8 cellular contexts compared by ENCODE assay signal in the genomic region with DNA sequence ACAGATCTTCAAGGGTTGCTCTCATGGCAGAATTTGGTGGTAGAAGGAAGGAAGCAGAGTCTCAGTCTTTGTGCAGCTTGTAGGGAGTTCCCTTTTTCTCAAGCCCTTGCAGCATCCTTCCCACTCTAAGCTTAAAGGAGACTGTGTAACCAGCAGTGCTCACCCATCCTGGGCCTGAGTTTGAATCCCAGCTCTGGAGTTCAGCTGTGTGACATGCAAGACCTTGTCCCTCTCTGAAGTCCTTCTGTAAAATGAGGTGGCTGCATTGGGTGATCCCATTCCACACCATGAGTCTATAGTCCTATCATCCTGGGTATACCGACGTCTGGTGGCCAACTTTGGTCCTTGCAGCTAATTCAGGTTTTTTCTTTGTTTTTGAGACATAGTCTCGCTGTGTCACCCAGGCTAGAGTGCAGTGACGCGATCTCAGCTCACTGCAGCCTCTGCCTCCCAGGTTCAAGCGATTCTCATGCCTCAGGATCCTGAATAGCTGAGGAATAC. TPM values are rescaled to one million over a fixed set of nuclear protein-coding genes. Genes with fewer than 3 reads are reported as not detected.
DNase-seq lines count a peak whose midpoint lies in the region; FAIRE-seq and TF ChIP-seq lines count a peak whose summit lies in the region.

No MANE protein-coding gene starts in this region.

- H2BK5ac ChIP-seq in neuronal stem cell (ENCODE audit: low read length): no peak overlapping the region

- no peak overlapping the region for H2BK120ac ChIP-seq in neuronal stem cell (ENCODE audit: low read depth, low read length)

- no peak overlapping the region for H2AK5ac ChIP-seq in neuronal stem cell (ENCODE audit: low read depth, low read length)

- H3K27me3 ChIP-seq in left ventricle myocardium inferior (ENCODE audit: low read depth) (peaks cover 49% of the 10 kb centered on the region), testis (no peaks in the 10 kb centered on the region), neuronal stem cell (ENCODE audit: control insufficient read depth in 3 of 3, insufficient read depth in 3 of 3, low read depth in 1 of 3, low read length in 3 of 3) (no peaks in the 10 kb centered on the region)

- no peak overlapping the region for H3K4ac ChIP-seq in neuronal stem cell (ENCODE audit: low read length)

- TF ChIP-seq CTCF in D721Med (IDR thresholded peaks at IDR 0.05; ENCODE audit: insufficient read depth, missing control alignments) (peak; percentile 50), left ventricle myocardium inferior (IDR thresholded peaks at IDR 0.05; ENCODE audit: borderline replicate concordance) (peak; percentile 41), testis (IDR thresholded peaks at IDR 0.05) (peak; percentile 15 to 48 (median 24))

- H3K4me3 ChIP-seq in left ventricle myocardium inferior: no peak overlapping the region
- no peak overlapping the region for H3K4me3 ChIP-seq in testis
- H3K4me3 ChIP-seq in neuronal stem cell (ENCODE audit: low read length in 2 of 2): no peak overlapping the region

- no peak overlapping the region for H3K4me3 Mint-ChIP-seq in activated CD4-positive, alpha-beta T cell treated with anti-CD3 and anti-CD28 coated beads, Interleukin-2, amount 10 ng/mL, durations not matched to agents 7 days and 5 days

- DNase-seq in D721Med (ENCODE audit: insufficient read length, low spot score) (no peak), HuH-7 (ENCODE audit: low spot score) (peak; percentile 82), left ventricle myocardium inferior (no peak), testis (peak; percentile 60), NCI-H345 (lab: John Stamatoyannopoulos, UW) (no peak), neuronal stem cell (ENCODE audit: low spot score) (no peak), ureter (ENCODE audit: low spot score) (no peak)
- DNase-seq in activated CD4-positive, alpha-beta T cell treated with anti-CD3 and anti-CD28 coated beads, Interleukin-2, amount 10 ng/mL, durations not matched to agents 7 days and 5 days: peak; percentile 27

- no peak overlapping the region for H4K91ac ChIP-seq in neuronal stem cell (ENCODE audit: low read depth, low read length, poor library complexity)

- WGBS in testis, 2 donors: 51 to 77% methylated on average over 6 of the region's 6 CpGs
- no CpG with 5 or more reads among the region's 6 CpGs for WGBS in neuronal stem cell (ENCODE audit: extremely low coverage in 2 of 2, insufficient read length in 2 of 2, insufficient replicate concordance in 1 of 2), 2 donors

- peaks cover 10% of the 10 kb centered on the region for H3K36me3 Mint-ChIP-seq in activated CD4-positive, alpha-beta T cell treated with anti-CD3 and anti-CD28 coated beads, Interleukin-2, amount 10 ng/mL, durations not matched to agents 7 days and 5 days (ENCODE audit: low read depth)

- H3K23ac ChIP-seq in neuronal stem cell (ENCODE audit: low read depth, low read length, poor library complexity): no peak overlapping the region

- H3K36me3 ChIP-seq in left ventricle myocardium inferior: no peaks in the 10 kb centered on the region
- no peaks in the 10 kb centered on the region for H3K36me3 ChIP-seq in testis (ENCODE audit: low read depth, missing control alignments)
- H3K36me3 ChIP-seq in neuronal stem cell (replicated peaks in 1 of 2; ENCODE audit: control insufficient read depth in 2 of 2, insufficient read depth in 2 of 2, low read length in 2 of 2): peaks cover 5 to 10% of the 10 kb centered on the region in 2 donors

- intact Hi-C loops in left ventricle myocardium inferior (cut with micrococcal nuclease) (no loop called here), testis (cut with DNase I; ENCODE audit: low total_unique reads) (no loop called here)

- no peak for TF ChIP-seq POLR2A in testis (IDR thresholded peaks at IDR 0.05)

- H3K9me3 ChIP-seq in left ventricle myocardium inferior (replicated peaks) (peaks cover 9% of the 10 kb centered on the region), testis (no peaks in the 10 kb centered on the region), neuronal stem cell (replicated peaks in 1 of 2; ENCODE audit: control insufficient read depth in 2 of 2, insufficient read depth in 1 of 2, low read depth in 1 of 2, low read length in 2 of 2) (peaks cover 10 to 26% of the 10 kb centered on the region in 2 donors)

- H3K4me1 Mint-ChIP-seq in activated CD4-positive, alpha-beta T cell treated with anti-CD3 and anti-CD28 coated beads, Interleukin-2, amount 10 ng/mL, durations not matched to agents 7 days and 5 days: peaks cover 5% of the 10 kb centered on the region

- no peak overlapping the region for H4K8ac ChIP-seq in neuronal stem cell (ENCODE audit: low read depth, low read length)

- no peaks in the 10 kb centered on the region for H3K79me1 ChIP-seq in neuronal stem cell (ENCODE audit: low read depth, low read length)

- H3K14ac ChIP-seq in neuronal stem cell (ENCODE audit: low read length): no peak overlapping the region

- no peak overlapping the region for H2BK15ac ChIP-seq in neuronal stem cell (ENCODE audit: low read length)

- no peak for FAIRE-seq in D721Med (lab: Jason Lieb, UNC)

- no peaks in the 10 kb centered on the region for H3K27me3 Mint-ChIP-seq in activated CD4-positive, alpha-beta T cell treated with anti-CD3 and anti-CD28 coated beads, Interleukin-2, amount 10 ng/mL, durations not matched to agents 7 days and 5 days

- H3K9ac ChIP-seq in neuronal stem cell (ENCODE audit: low read depth, low read length, poor library complexity): no peak overlapping the region

- H3K27ac Mint-ChIP-seq in activated CD4-positive, alpha-beta T cell treated with anti-CD3 and anti-CD28 coated beads, Interleukin-2, amount 10 ng/mL, durations not matched to agents 7 days and 5 days: no peak overlapping the region

- no peak overlapping the region for H2AFZ ChIP-seq in neuronal stem cell (ENCODE audit: low read length)

- H2BK12ac ChIP-seq in neuronal stem cell (ENCODE audit: low read length): no peak overlapping the region

- H3K4me1 ChIP-seq in left ventricle myocardium inferior (no peaks in the 10 kb centered on the region), testis (no peaks in the 10 kb centered on the region), neuronal stem cell (ENCODE audit: control insufficient read depth in 2 of 2, insufficient read depth in 1 of 2, low read depth in 1 of 2, low read length in 2 of 2) (peaks cover 0 to 4% of the 10 kb centered on the region in 2 donors)

- no peak overlapping the region for H3K18ac ChIP-seq in neuronal stem cell (ENCODE audit: low read length)

- no peak overlapping the region for H3K4me2 ChIP-seq in neuronal stem cell (ENCODE audit: insufficient read depth, low read length, poor library complexity, severe bottlenecking)

- POLR2A ChIA-PET in activated CD4-positive, alpha-beta T cell treated with anti-CD3 and anti-CD28 coated beads, Interleukin-2, amount 10 ng/mL, durations not matched to agents 7 days and 5 days (lab: Charles Lee): no interaction called here

- H3K27ac ChIP-seq in left ventricle myocardium inferior (replicated peaks) (no peak overlapping the region), testis (no peak overlapping the region), neuronal stem cell (replicated peaks; ENCODE audit: low read length) (no peak overlapping the region)

- CTCF ChIA-PET in activated CD4-positive, alpha-beta T cell treated with anti-CD3 and anti-CD28 coated beads, Interleukin-2, amount 10 ng/mL, durations not matched to agents 7 days and 5 days (lab: Charles Lee): interaction anchor here (0.7 to 2.1 kb wide), 9 partner anchors 9 to 250 kb away, joined by 3 to 16 read pairs (median 4); partner anchors contain the start of gene SIGLEC10

- peaks cover 7% of the 10 kb centered on the region for H3K9me3 Mint-ChIP-seq in activated CD4-positive, alpha-beta T cell treated with anti-CD3 and anti-CD28 coated beads, Interleukin-2, amount 10 ng/mL, durations not matched to agents 7 days and 5 days

RNA-seq across cellular contexts. Expression of gene SIGLEC10, which starts 9.8 kb away (rescaled TPM):
- total RNA-seq in activated CD4-positive, alpha-beta T cell treated with anti-CD3 and anti-CD28 coated beads, Interleukin-2, amount 10 ng/mL, durations not matched to agents 7 days and 5 days: under 1 TPM; 0.72 to 0.98 TPM
- total RNA-seq in left ventricle myocardium inferior (0.38 TPM), testis (1 to 10 TPM in 1 of 2 donors, under 1 TPM in 1; 0.87 to 2.2 TPM), ureter (14.0 TPM)
- 2.3 TPM for polyA plus RNA-seq in testis (ENCODE audit: insufficient read depth, low read depth, low replicate concordance)
- not detected for polyA plus RNA-seq in neuronal stem cell (2013, experiment 1 of 2)
- not detected for polyA plus RNA-seq in neuronal stem cell (2013, experiment 2 of 2)

RNA-seq across cellular contexts. Expression of gene C19orf84, which starts 17.3 kb away (rescaled TPM):
- total RNA-seq in activated CD4-positive, alpha-beta T cell treated with anti-CD3 and anti-CD28 coated beads, Interleukin-2, amount 10 ng/mL, durations not matched to agents 7 days and 5 days: not detected
- total RNA-seq in left ventricle myocardium inferior (not detected), testis (10 to 100 TPM; 23.1 to 31.2 TPM), ureter (not detected)
- 38.8 TPM for polyA plus RNA-seq in testis (ENCODE audit: insufficient read depth, low read depth, low replicate concordance)
- 1.6 TPM for polyA plus RNA-seq in neuronal stem cell (2013, experiment 1 of 2)
- polyA plus RNA-seq in neuronal stem cell (2013, experiment 2 of 2): 1.3 TPM

RNA-seq across cellular contexts. Expression of gene LIM2, which starts 19.9 kb away (rescaled TPM):
- not detected for total RNA-seq in activated CD4-positive, alpha-beta T cell treated with anti-CD3 and anti-CD28 coated beads, Interleukin-2, amount 10 ng/mL, durations not matched to agents 7 days and 5 days
- total RNA-seq in left ventricle myocardium inferior: not detected
- under 1 TPM in 1 of 2 donors, not detected in 1; 0.31 TPM for total RNA-seq in testis
- polyA plus RNA-seq in testis (ENCODE audit: insufficient read depth, low read depth, low replicate concordance): 0.91 TPM
- polyA plus RNA-seq in neuronal stem cell (2013, experiment 1 of 2): 2.7 TPM
- 3.4 TPM for polyA plus RNA-seq in neuronal stem cell (2013, experiment 2 of 2)
- not detected for total RNA-seq in ureter

RNA-seq across cellular contexts. Expression of gene NKG7, which starts 35.2 kb away (rescaled TPM):
- total RNA-seq in activated CD4-positive, alpha-beta T cell treated with anti-CD3 and anti-CD28 coated beads, Interleukin-2, amount 10 ng/mL, durations not matched to agents 7 days and 5 days: 10 to 100 TPM; 67.2 to 71.7 TPM
- total RNA-seq in left ventricle myocardium inferior (1.8 TPM), testis (under 1 TPM in 1 of 2 donors, not detected in 1; 0.63 TPM), ureter (1.7 TPM)
- 8.7 TPM for polyA plus RNA-seq in testis (ENCODE audit: insufficient read depth, low read depth, low replicate concordance)
- not detected for polyA plus RNA-seq in neuronal stem cell (2013, experiment 1 of 2)
- polyA plus RNA-seq in neuronal stem cell (2013, experiment 2 of 2): not detected

RNA-seq across cellular contexts. Expression of gene CLDND2, which starts 38.9 kb away (rescaled TPM):
- 1 to 10 TPM; 3.1 to 3.3 TPM for total RNA-seq in activated CD4-positive, alpha-beta T cell treated with anti-CD3 and anti-CD28 coated beads, Interleukin-2, amount 10 ng/mL, durations not matched to agents 7 days and 5 days
- total RNA-seq in left ventricle myocardium inferior (1.5 TPM), testis (10 to 100 TPM; 10.0 to 26.4 TPM), ureter (1.7 TPM)
- 41.2 TPM for polyA plus RNA-seq in testis (ENCODE audit: insufficient read depth, low read depth, low replicate concordance)
- 13.8 TPM for polyA plus RNA-seq in neuronal stem cell (2013, experiment 1 of 2)
- polyA plus RNA-seq in neuronal stem cell (2013, experiment 2 of 2): 12.7 TPM

Comparison
In these comparisons a context has a peak if more than half of its experiments do, and no peak if none do; other contexts are left out.
1. DNase-seq: peak in HuH-7 (single experiment), activated CD4-positive, alpha-beta T cell treated with anti-CD3 and anti-CD28 coated beads, Interleukin-2, amount 10 ng/mL, durations not matched to agents 7 days and 5 days (single experiment) and testis (single experiment); none in D721Med (single experiment), left ventricle myocardium inferior (single experiment), NCI-H345 (single experiment), neuronal stem cell (single experiment) and ureter (single experiment).
2. RNA of gene C19orf84, which starts 17.3 kb away (total RNA-seq): 23.1 to 31.2 TPM in testis; not detected in activated CD4-positive, alpha-beta T cell treated with anti-CD3 and anti-CD28 coated beads, Interleukin-2, amount 10 ng/mL, durations not matched to agents 7 days and 5 days, not detected in left ventricle myocardium inferior (single experiment) and not detected in ureter (single experiment); every median in the first group is over 10 times any median in the second.
3. Peak in every context shown above with its lines, with median percentiles within 50 percentile points of each other: CTCF ChIP-seq.